In genomic region chr1:96550014-96550413, GRCh38 we compare ENCODE assay signal across 4 cellular contexts.
"Had no signal": no experiment of that assay in that cellular context is flagged by ENCODE, and none has a peak within 500 bp of the region (broad histone marks: within the 10 kb centered on the region; RNA-seq: fewer than 3 reads in every experiment).

No MANE protein-coding gene starts in this region.

- H3K4me3 ChIP-seq: K562 had no signal

- DNase-seq: IMR-90 had no signal

- H3K27ac ChIP-seq: HL-60 had no signal

- ATAC-seq: HepG2, K562 had no signal
